Comparison of ENCODE assay signal across 34 cellular contexts in the genomic region with DNA sequence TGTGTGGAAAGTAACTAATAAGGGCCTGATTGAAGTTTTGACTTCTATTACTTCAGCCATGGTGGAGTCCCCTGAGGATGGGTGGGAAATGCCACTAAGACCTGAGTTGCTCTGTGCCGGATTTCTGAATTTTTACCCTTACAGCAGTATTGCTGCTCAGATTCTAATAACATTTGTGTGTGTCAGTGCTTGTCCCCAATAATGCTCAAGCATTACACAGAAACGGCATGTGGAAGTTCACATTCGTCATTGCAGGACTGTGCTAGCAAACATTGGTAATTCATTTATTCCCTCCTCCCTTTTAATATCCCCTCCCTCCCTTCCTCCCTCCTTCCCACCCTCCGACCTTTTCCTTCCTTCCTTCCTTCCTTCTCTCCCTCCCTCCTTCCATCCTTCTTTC.
"Had no signal": no experiment of that assay in that cellular context is flagged by ENCODE, and none has a peak within 500 bp of the region (broad histone marks: within the 10 kb centered on the region; RNA-seq: fewer than 3 reads in every experiment).

No MANE protein-coding gene starts in this region.

- H3K36me3 ChIP-seq: MG63 had no signal

- H3K9me3 ChIP-seq: MG63 had no signal

- DNase-seq: Karpas-422, Kasumi-1, MG63, MM.1S, MV-4-11, NCI-H1048, NCI-H1092, NCI-H1092 treated with DMSO at 0.1 percent for 48 hours, NCI-H1105, NCI-H1105 treated with DMSO at 0.1 percent for 48 hours, NCI-H1417, NCI-H1417 treated with DMSO at 0.1 percent for 48 hours, NCI-H1436, NCI-H1436 treated with DMSO at 0.1 percent for 48 hours, NCI-H146, NCI-H1694, NCI-H1694 treated with DMSO at 0.1 percent for 48 hours, NCI-H187, NCI-H187 treated with DMSO at 0.1 percent for 48 hours, NCI-H1930, NCI-H2029, NCI-H2029 treated with DMSO at 0.1 percent for 48 hours, NCI-H2081, NCI-H2081 treated with DMSO at 0.1 percent for 48 hours, NCI-H2107, NCI-H2171, NCI-H2171 treated with DMSO at 0.1 percent for 48 hours, NCI-H2227 treated with DMSO at 0.1 percent for 48 hours, NCI-H226, NCI-H345, NCI-H446, NCI-H446 treated with DMSO at 0.1 percent for 48 hours, NCI-H510A, NCI-H510A treated with DMSO at 0.1 percent for 48 hours had no signal

- H3K4me3 ChIP-seq: MG63 had no signal
